Comparison of ENCODE assay signal across 8 cellular contexts in the genomic region with DNA sequence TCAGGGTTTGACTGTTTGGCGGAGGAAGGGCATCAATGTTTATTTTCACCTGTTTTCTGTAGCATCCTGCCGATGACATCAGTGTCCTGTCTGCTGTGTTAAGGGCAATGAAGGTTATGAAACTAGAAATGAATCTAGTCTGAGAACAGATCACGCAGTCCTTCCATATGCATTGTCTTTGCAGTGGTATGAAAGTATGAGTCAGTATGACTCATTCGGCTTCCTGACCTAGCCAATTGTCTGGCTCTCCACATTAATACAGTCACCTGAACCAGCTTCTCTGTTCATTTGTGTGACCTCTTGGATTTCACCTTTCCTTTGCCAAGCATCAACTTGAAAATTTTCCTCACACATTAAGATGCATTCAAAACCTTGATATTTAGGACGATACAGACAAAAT.
A peak's percentile ranks its signal among the peaks of the same experiment; 100 is the strongest.
DNase-seq lines count a peak whose midpoint lies in the region; ATAC-seq, FAIRE-seq and TF ChIP-seq lines count a peak whose summit lies in the region.

No MANE protein-coding gene starts in this region.

- no peaks in the 10 kb centered on the region for H3K36me3 ChIP-seq in keratinocyte (ENCODE audit: control insufficient read depth in 2 of 2, extremely low read depth in 1 of 2, insufficient read depth in 2 of 2, low read length in 2 of 2)

- peaks cover 42% of the 10 kb centered on the region for H3K4me1 ChIP-seq in keratinocyte (ENCODE audit: control insufficient read depth, extremely low read depth, insufficient read depth, low read length)

- no peaks in the 10 kb centered on the region for H3K9me3 ChIP-seq in keratinocyte (ENCODE audit: control insufficient read depth, low read depth, low read length)

- H4K20me1 ChIP-seq in keratinocyte (ENCODE audit: control insufficient read depth, extremely low read depth, insufficient read depth, low read length): no peaks in the 10 kb centered on the region

- no peaks in the 10 kb centered on the region for H3K27me3 ChIP-seq in keratinocyte (ENCODE audit: control insufficient read depth, extremely low read depth, insufficient read depth, low read length)

- TF ChIP-seq CTCF in keratinocyte (optimal IDR thresholded peaks at IDR 0.05 in 1 of 3, IDR thresholded peaks at IDR 0.05 in 1 of 3, conservative IDR thresholded peaks at IDR 0.05 in 1 of 3; ENCODE audit: extremely low read depth in 1 of 3, insufficient read depth in 2 of 3, low read length in 3 of 3): no peak

- dilution Hi-C loops in keratinocyte (cut with MboI; ENCODE audit: extremely low pct_ligation_motif_present, low sequenced_read_pairs): no loop called here

- H3K27ac ChIP-seq in keratinocyte (ENCODE audit: control insufficient read depth, insufficient read depth, low read length): peak overlapping the region; percentile 59

- no peaks in the 10 kb centered on the region for H3K9me1 ChIP-seq in keratinocyte (ENCODE audit: control insufficient read depth, extremely low read depth, insufficient read depth, low read length)

- H3K4me3 ChIP-seq in keratinocyte (ENCODE audit: control insufficient read depth in 2 of 3, extremely low read depth in 1 of 3, insufficient read depth in 2 of 3, low read depth in 1 of 3, low read length in 3 of 3): no peak overlapping the region

- H2AFZ ChIP-seq in keratinocyte (ENCODE audit: control insufficient read depth, low read length): no peak overlapping the region

- peak; percentile 98 for DNase-seq in A172 (ENCODE audit: low spot score)
- DNase-seq in RKO (ENCODE audit: low spot score): peak; percentile 90
- DNase-seq in keratinocyte (ENCODE audit: low read depth, low spot score): peak; percentile 92
- no peak for DNase-seq in KG1 (lab: John Stamatoyannopoulos, UW)
- DNase-seq in activated CD4-positive, alpha-beta T cell treated with anti-CD3 and anti-CD28 coated beads, Interleukin-2, amount 50 U/mL, for 4 hours: no peak

- ATAC-seq in GM18517 (IDR thresholded peaks at IDR 0.05; ENCODE audit: unreplicated experiment) (peak; percentile 93), HG03045 (IDR thresholded peaks at IDR 0.05; ENCODE audit: unreplicated experiment) (peak; percentile 78), GM18873 (IDR thresholded peaks at IDR 0.05; ENCODE audit: low FRiP score, unreplicated experiment) (no peak)

- FAIRE-seq in keratinocyte (lab: Jason Lieb, UNC): peak; percentile 99

- H3K9ac ChIP-seq in keratinocyte (ENCODE audit: control insufficient read depth, extremely low read depth, insufficient read depth, low read length): no peak overlapping the region

- H3K4me2 ChIP-seq in keratinocyte (ENCODE audit: control insufficient read depth, extremely low read depth, insufficient read depth, low read depth, low read length): peak overlapping the region; percentile 20

- no peaks in the 10 kb centered on the region for H3K79me2 ChIP-seq in keratinocyte (ENCODE audit: control insufficient read depth, insufficient read depth, low read length)

Comparison
In these comparisons a context has a peak if more than half of its experiments do, and no peak if none do; other contexts are left out.
1. DNase-seq: peak in A172 (single experiment), RKO (single experiment) and keratinocyte (single experiment); none in KG1 (single experiment) and activated CD4-positive, alpha-beta T cell treated with anti-CD3 and anti-CD28 coated beads, Interleukin-2, amount 50 U/mL, for 4 hours (0 of 2).